ENCODE assay signal across 25 cellular contexts in the genomic region with DNA sequence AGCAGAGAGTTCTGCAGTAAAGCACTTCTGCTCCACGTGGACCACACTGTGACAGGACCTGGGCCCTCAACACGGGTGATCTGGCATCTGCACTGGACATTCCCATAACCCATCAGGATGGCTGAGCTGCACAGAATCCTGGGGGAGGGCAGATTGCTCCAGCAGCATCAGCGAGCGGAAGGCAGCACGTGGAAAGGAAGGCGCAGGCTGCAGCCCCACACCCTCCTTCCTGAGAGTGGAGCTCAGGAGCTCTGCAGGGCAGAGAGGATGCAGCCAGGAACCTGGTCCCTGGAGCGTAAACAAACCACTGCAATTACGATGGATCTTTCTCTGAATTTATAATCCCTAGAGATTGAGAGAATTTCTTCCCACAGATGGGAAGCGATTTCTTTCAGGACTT. TPM values are rescaled to one million over a fixed set of nuclear protein-coding genes. Genes with fewer than 3 reads are reported as not detected.
"Had no signal": no experiment of that assay in that cellular context is flagged by ENCODE, and none has a peak within 500 bp of the region (broad histone marks: within the 10 kb centered on the region; RNA-seq: fewer than 3 reads in every experiment).

No MANE protein-coding gene starts in this region.

- H3K27me3 Mint-ChIP-seq: activated B cell treated with CpG ODN at 0.5 μM for 24 hours; activated CD4-positive, alpha-beta memory T cell treated with anti-CD3 and anti-CD28 coated beads for 36 hours; memory B cell; naive B cell; stimulated activated naive CD8-positive, alpha-beta T cell treated with anti-CD3 and anti-CD28 coated beads, Interleukin-15, amount 100 ng/mL, for 72 hours; T-cell had no signal

- H3K27me3 ChIP-seq: neutrophil, suprapubic skin, transverse colon, uterus had no signal

- H3K4me3 ChIP-seq: suprapubic skin, transverse colon, uterus had no signal

- H3K4me1 Mint-ChIP-seq: endodermal cell, memory B cell had no signal

- H3K4me3 Mint-ChIP-seq: activated B cell treated with CpG ODN at 0.5 μM for 24 hours; activated CD4-positive, alpha-beta memory T cell treated with anti-CD3 and anti-CD28 coated beads for 36 hours; activated T-helper 1 cell treated with anti-CD3 and anti-CD28 coated beads, Interleukin-12 subunit alpha, Interleukin-12 subunit beta, Interleukin-2, Interleukin-4 antibody, amounts not matched to agents 30 ng/mL and 10 ng/mL and 1 ng/mL, durations not matched to agents 14 hours and 24 hours and 36 hours; endodermal cell; memory B cell; naive B cell; stimulated activated naive CD8-positive, alpha-beta T cell treated with anti-CD3 and anti-CD28 coated beads, Interleukin-15, amount 100 ng/mL, for 72 hours; T-cell had no signal

- H3K9me3 ChIP-seq: neutrophil, suprapubic skin, transverse colon, uterus had no signal

- DNase-seq: activated B cell treated with CpG ODN at 0.5 μM for 24 hours; activated CD4-positive, alpha-beta memory T cell treated with anti-CD3 and anti-CD28 coated beads for 36 hours; activated CD4-positive, alpha-beta T cell treated with anti-CD3 and anti-CD28 coated beads for 4 hours; activated gamma-delta T cell treated with Interleukin-2 at 50 U/mL for 16 hours; activated T-cell treated with anti-CD3 and anti-CD28 coated beads for 4 hours; endodermal cell; foreskin fibroblast; hippocampal formation; islet precursor cell; naive B cell; right cardiac atrium; small intestine; stimulated activated CD4-positive, alpha-beta T cell treated with anti-CD3 and anti-CD28 coated beads, Interleukin-4, amount 100 ng/mL, for 1 hour; stimulated activated naive CD8-positive, alpha-beta T cell treated with anti-CD3 and anti-CD28 coated beads, Interleukin-15, amount 100 ng/mL, for 72 hours; T-cell; T-helper 9 cell; transverse colon; uterus had no signal

- H3K27ac Mint-ChIP-seq: activated B cell treated with CpG ODN at 0.5 μM for 24 hours; activated CD4-positive, alpha-beta memory T cell treated with anti-CD3 and anti-CD28 coated beads for 36 hours; activated naive CD4-positive, alpha-beta T cell treated with anti-CD3 and anti-CD28 coated beads, Interleukin-2, amount 50 U/mL, for 72 hours; activated T-helper 1 cell treated with anti-CD3 and anti-CD28 coated beads, Interleukin-12 subunit alpha, Interleukin-12 subunit beta, Interleukin-2, Interleukin-4 antibody, amounts not matched to agents 30 ng/mL and 10 ng/mL and 1 ng/mL, durations not matched to agents 14 hours and 24 hours and 36 hours; endodermal cell; memory B cell had no signal

- H3K27ac ChIP-seq: epithelial cell of prostate, neutrophil, suprapubic skin, transverse colon, uterus had no signal

- H3K4me1 ChIP-seq: uterus had no signal

- H3K36me3 ChIP-seq: uterus had no signal

- ATAC-seq: activated naive CD4-positive, alpha-beta T cell treated with anti-CD3 and anti-CD28 coated beads, Interleukin-2, amount 50 U/mL, for 72 hours; stimulated activated naive CD8-positive, alpha-beta T cell treated with anti-CD3 and anti-CD28 coated beads, Interleukin-15, amount 100 ng/mL, for 72 hours; T-cell had no signal

RNA-seq across cellular contexts. Expression of gene EMILIN3, which starts 39.7 kb away (rescaled TPM):
- total RNA-seq: activated B cell treated with CpG ODN at 0.5 μM for 24 hours; activated CD4-positive, alpha-beta memory T cell treated with anti-CD3 and anti-CD28 coated beads for 36 hours; bronchial epithelial cell; T-cell had no signal
